In genomic region chr17:41810659-41811548, GRCh38 we compare ENCODE assay signal across 7 cellular contexts. TPM values are rescaled to one million over a fixed set of nuclear protein-coding genes. Genes with fewer than 3 reads are reported as not detected.
DNase-seq lines count a peak whose midpoint lies in the region; ATAC-seq and TF ChIP-seq lines count a peak whose summit lies in the region.
"Had no signal": no experiment of that assay in that cellular context is flagged by ENCODE, and none has a peak within 500 bp of the region (broad histone marks: within the 10 kb centered on the region; RNA-seq: fewer than 3 reads in every experiment).

No MANE protein-coding gene starts in this region.

- peaks cover 3% of the 10 kb centered on the region for H3K36me3 Mint-ChIP-seq in T-cell

- H3K4me3 ChIP-seq in DND-41 (ENCODE audit: low read depth in 1 of 2, low read length in 2 of 2) = peak overlapping the region; percentile 9 to 67; a peak in 3 of 4 replicates

- peak overlapping the region; percentile 58 for H3K9ac ChIP-seq in DND-41 (ENCODE audit: low read depth, low read length)

- no peaks in the 10 kb centered on the region for H3K36me3 ChIP-seq in DND-41 (ENCODE audit: insufficient read depth, low read length)

- CTCF ChIA-PET in T-cell (lab: Charles Lee) = interaction anchor here (0.6 to 2.1 kb wide), 5 partner anchors 9 to 73 kb away, joined by 3 to 7 read pairs (median 4); partner anchors contain the start of gene JUP (in 1 of the 2)

- no peaks in the 10 kb centered on the region for H3K9me3 Mint-ChIP-seq in T-cell

- no peaks in the 10 kb centered on the region for H3K79me2 ChIP-seq in DND-41 (ENCODE audit: insufficient read depth, low read length)

- DNase-seq in DND-41 (no peak), T-cell (peak in 6 of 34 experiments; percentile 9 to 27 (median 23)), islet precursor cell (peak; percentile 71), NCI-H128 (lab: John Stamatoyannopoulos, UW; ENCODE audit: unreplicated experiment) (no peak), DMS153 (lab: John Stamatoyannopoulos, UW) (no peak)

- no peaks in the 10 kb centered on the region for H4K20me1 ChIP-seq in DND-41 (ENCODE audit: insufficient read depth, low read length)

- no peak overlapping the region for H3K27ac Mint-ChIP-seq in T-cell

- peaks cover 21% of the 10 kb centered on the region for H3K27me3 ChIP-seq in DND-41 (ENCODE audit: insufficient read depth, low read length, poor library complexity)

- H3K4me1 ChIP-seq in DND-41 (ENCODE audit: insufficient read depth, low read length) = peaks cover 18% of the 10 kb centered on the region

- peak overlapping the region; percentile 68 to 96 (median 84) for H3K4me3 Mint-ChIP-seq in T-cell

- POLR2A ChIA-PET in T-cell (lab: Charles Lee) = interaction anchor here in 1 of 2 donors (0.6 kb wide), 1 partner anchor 120 kb away, joined by 5 read pairs; the partner anchor contains the start of gene ODAD4

- peak overlapping the region; percentile 82 for H3K4me2 ChIP-seq in DND-41 (ENCODE audit: insufficient read depth, low read length)

- no peaks in the 10 kb centered on the region for H3K27me3 Mint-ChIP-seq in T-cell

- ATAC-seq in DND-41 (ENCODE audit: insufficient read depth, low read depth) (0 out of 3 replicates have a peak, but pooled peaks have one; percentile 2), T-cell (replicated peaks in 1 of 4) (peak; percentile 53 to 61 (median 60)), GM21786 (IDR thresholded peaks at IDR 0.05; ENCODE audit: unreplicated experiment) (no peak)

- H3K27ac ChIP-seq in DND-41 (ENCODE audit: low read length) = no peak overlapping the region

- peak overlapping the region; percentile 70 for H2AFZ ChIP-seq in DND-41 (ENCODE audit: low read depth, low read length)

- H3K4me1 Mint-ChIP-seq in T-cell = peaks cover 20 to 28% (median 25%) of the 10 kb centered on the region in 3 donors

- no peaks in the 10 kb centered on the region for H3K9me3 ChIP-seq in DND-41 (ENCODE audit: insufficient read depth, low read length, severe bottlenecking)

- TF ChIP-seq CTCF in DND-41 (IDR thresholded peaks at IDR 0.05; ENCODE audit: borderline replicate concordance, extremely low read depth, low read length, poor library complexity, severe bottlenecking) = no peak

RNA-seq across cellular contexts. Expression of gene P3H4, which starts 0.8 kb away (rescaled TPM):
- 10 to 100 TPM in 1 of 5 donors, 1 to 10 TPM in 4; 2.9 to 11.0 (median 7.7) TPM for total RNA-seq in T-cell

RNA-seq across cellular contexts. Expression of gene FKBP10, which starts 1.9 kb away (rescaled TPM):
- 1 to 10 TPM in 2 of 5 donors, under 1 TPM in 2, not detected in 1; 0.49 to 1.3 (median 1.1) TPM for total RNA-seq in T-cell

RNA-seq across cellular contexts. Expression of gene JUP, which starts 24.4 kb away (rescaled TPM):
- total RNA-seq in T-cell = 1 to 10 TPM; 1.1 to 4.8 (median 3.4) TPM

RNA-seq across cellular contexts. Expression of gene NT5C3B, which starts 25.1 kb away (rescaled TPM):
- 10 to 100 TPM; 25.4 to 43.0 (median 33.4) TPM for total RNA-seq in T-cell

RNA-seq across cellular contexts. Expression of gene KLHL10, which starts 26.7 kb away (rescaled TPM):
- total RNA-seq in T-cell = not detected
- total RNA-seq: RPMI7951 had no signal
